Comparison of ENCODE assay signal across 9 cellular contexts in genomic region chr2:172000696-172001361, GRCh38. TPM values are rescaled to one million over a fixed set of nuclear protein-coding genes. Genes with fewer than 3 reads are reported as not detected.
DNase-seq lines count a peak whose midpoint lies in the region; ATAC-seq, FAIRE-seq and TF ChIP-seq lines count a peak whose summit lies in the region.
"Had no signal": no experiment of that assay in that cellular context is flagged by ENCODE, and none has a peak within 500 bp of the region (broad histone marks: within the 10 kb centered on the region; RNA-seq: fewer than 3 reads in every experiment).

No MANE protein-coding gene starts in this region.

- H3K9ac ChIP-seq in kidney (ENCODE audit: low read length in 2 of 2), result no peak overlapping the region

- no peak for DNase-seq in left ventricle myocardium inferior
- no peak for DNase-seq in left ventricle myocardium superior
- peak; percentile 20 to 28 for DNase-seq in activated T-cell treated with anti-CD3 and anti-CD28 coated beads, Interleukin-2, amount 50 U/mL, for 48 hours
- no peak for DNase-seq in kidney
- no peak for DNase-seq in frontal cortex (ENCODE audit: low spot score in 2 of 2)
- DNase-seq in tibial nerve (ENCODE audit: low spot score in 2 of 2), result no peak
- DNase-seq in stimulated activated naive CD4-positive, alpha-beta T cell (lab: John Stamatoyannopoulos, UW), result no peak
- DNase-seq: effector memory CD4-positive, alpha-beta T cell had no signal

- H3K4me3 ChIP-seq in left ventricle myocardium inferior, result peak overlapping the region; percentile 82
- H3K4me3 ChIP-seq in kidney (ENCODE audit: low read length in 2 of 2), result peak overlapping the region; percentile 99 to 100
- peak overlapping the region in 1 of 4 donors; percentile 72 for H3K4me3 ChIP-seq in tibial nerve

- FAIRE-seq in kidney (lab: Jason Lieb, UNC), result no peak
- FAIRE-seq in frontal cortex (lab: Jason Lieb, UNC), result no peak

- TF ChIP-seq POLR2A in tibial nerve (IDR thresholded peaks at IDR 0.05), result no peak

- H3K27me3 ChIP-seq in left ventricle myocardium inferior (ENCODE audit: low read depth) (peaks cover 4% of the 10 kb centered on the region), tibial nerve (no peaks in the 10 kb centered on the region)

- no peak for TF ChIP-seq CTCF in left ventricle myocardium inferior (IDR thresholded peaks at IDR 0.05; ENCODE audit: borderline replicate concordance)
- no peak for TF ChIP-seq CTCF in kidney (IDR thresholded peaks at IDR 0.05; ENCODE audit: borderline replicate concordance, extremely low read depth, insufficient read depth)
- no peak for TF ChIP-seq CTCF in tibial nerve (IDR thresholded peaks at IDR 0.05)

- H3K4me1 ChIP-seq in left ventricle myocardium inferior, result peaks cover 17% of the 10 kb centered on the region
- peaks cover 0 to 4% of the 10 kb centered on the region in 2 donors for H3K4me1 ChIP-seq in kidney (ENCODE audit: control insufficient read depth in 1 of 2, insufficient read depth in 1 of 2, low read depth in 1 of 2, low read length in 2 of 2)
- H3K4me1 ChIP-seq in tibial nerve, result peaks cover 0 to 21% (median 2%) of the 10 kb centered on the region in 4 donors

- H3K27ac ChIP-seq in left ventricle myocardium inferior (replicated peaks) (no peak overlapping the region), kidney (ENCODE audit: low read depth in 2 of 2, low read length in 2 of 2) (no peak overlapping the region), tibial nerve (no peak overlapping the region)

- intact Hi-C loops in left ventricle myocardium inferior (cut with micrococcal nuclease), result no loop called here
- intact Hi-C loops in left ventricle myocardium superior (cut with micrococcal nuclease), result no loop called here
- intact Hi-C loops in kidney (cut with DNase I), result no loop called here

- H3K36me3 ChIP-seq in left ventricle myocardium inferior (no peaks in the 10 kb centered on the region), kidney (ENCODE audit: control insufficient read depth in 1 of 2, insufficient read depth in 2 of 2, low read length in 2 of 2) (no peaks in the 10 kb centered on the region), tibial nerve (peaks cover 0 to 9% (median 0%) of the 10 kb centered on the region in 3 donors)

- H3K9me3 ChIP-seq in left ventricle myocardium inferior (replicated peaks) (no peaks in the 10 kb centered on the region), kidney (ENCODE audit: control insufficient read depth in 1 of 2, low read length in 2 of 2) (no peaks in the 10 kb centered on the region), tibial nerve (no peaks in the 10 kb centered on the region)

- WGBS in tibial nerve, 2 donors, result 72 to 74% methylated on average over 13 of the region's 13 CpGs

- ATAC-seq in left ventricle myocardium superior (no peak), HG03571 (IDR thresholded peaks at IDR 0.05; ENCODE audit: unreplicated experiment) (no peak)

- TF ChIP-seq EP300 in tibial nerve (IDR thresholded peaks at IDR 0.05), result no peak

RNA-seq across cellular contexts. Expression of gene METAP1D, which starts 1.1 kb away (rescaled TPM):
- total RNA-seq in left ventricle myocardium inferior (6.7 TPM), left ventricle myocardium superior (8.6 TPM), kidney (6.2 TPM), frontal cortex (6.1 TPM), tibial nerve (10 to 100 TPM in 3 of 4 donors, 1 to 10 TPM in 1; 9.4 to 28.4 (median 14.7) TPM)
- polyA plus RNA-seq in kidney (ENCODE audit: insufficient read depth, low read depth, low replicate concordance), result 4.0 TPM

Comparison
In these comparisons a context has a peak if more than half of its experiments do, and no peak if none do; other contexts are left out.
1. DNase-seq: peak in activated T-cell treated with anti-CD3 and anti-CD28 coated beads, Interleukin-2, amount 50 U/mL, for 48 hours (2 of 2); none in left ventricle myocardium inferior (single experiment), left ventricle myocardium superior (single experiment), kidney (single experiment), frontal cortex (0 of 2), tibial nerve (0 of 2) and stimulated activated naive CD4-positive, alpha-beta T cell (0 of 6).